In the genomic region with DNA sequence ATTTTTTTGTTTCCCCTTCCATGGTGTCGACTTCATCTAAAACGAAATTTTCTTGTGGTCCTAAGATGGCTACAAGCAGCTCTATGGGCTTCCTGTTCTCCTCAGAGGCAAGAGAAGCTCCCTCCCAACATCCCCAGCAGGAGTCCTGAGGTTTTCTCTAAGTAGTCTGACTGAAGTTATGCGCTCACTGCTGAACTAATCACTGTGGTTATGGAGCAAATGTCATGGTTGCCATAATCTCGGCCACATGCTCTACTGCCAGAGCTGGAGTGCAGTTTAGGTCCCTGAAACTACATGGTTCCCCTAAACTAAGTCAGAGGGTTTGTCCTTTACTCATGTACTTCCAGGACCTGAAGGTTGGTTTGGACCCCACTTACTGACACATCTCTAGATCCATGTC, we compare ENCODE assay signal across 18 cellular contexts.
DNase-seq lines count a peak whose midpoint lies in the region; ATAC-seq, FAIRE-seq and TF ChIP-seq lines count a peak whose summit lies in the region.
"Had no signal": no experiment of that assay in that cellular context is flagged by ENCODE, and none has a peak within 500 bp of the region (broad histone marks: within the 10 kb centered on the region; RNA-seq: fewer than 3 reads in every experiment).

No MANE protein-coding gene starts in this region.

- H3K9me3 ChIP-seq in astrocyte (ENCODE audit: insufficient read depth, low read depth, low read length) = no peaks in the 10 kb centered on the region
- no peaks in the 10 kb centered on the region for H3K9me3 ChIP-seq in keratinocyte (ENCODE audit: control insufficient read depth, low read depth, low read length)
- H3K9me3 ChIP-seq: right lobe of liver had no signal

- TF ChIP-seq CTCF in astrocyte (IDR thresholded peaks at IDR 0.05; ENCODE audit: insufficient read depth, low read depth, low read length) = no peak
- TF ChIP-seq CTCF in keratinocyte (optimal IDR thresholded peaks at IDR 0.05 in 1 of 3, IDR thresholded peaks at IDR 0.05 in 1 of 3, conservative IDR thresholded peaks at IDR 0.05 in 1 of 3; ENCODE audit: extremely low read depth in 1 of 3, insufficient read depth in 2 of 3, low read length in 3 of 3) = no peak
- no peak for TF ChIP-seq CTCF in GM10266 (IDR thresholded peaks at IDR 0.05; ENCODE audit: control insufficient read depth, insufficient read depth, low read depth, missing control alignments)

- no peak overlapping the region for H3K4me3 Mint-ChIP-seq in astrocyte (ENCODE audit: unreplicated experiment)
- H3K4me3 Mint-ChIP-seq: activated naive CD8-positive, alpha-beta T cell treated with anti-CD3 and anti-CD28 coated beads for 36 hours had no signal

- H3K4me2 ChIP-seq in astrocyte (ENCODE audit: low read length) (peak overlapping the region; percentile 57), keratinocyte (ENCODE audit: control insufficient read depth, extremely low read depth, insufficient read depth, low read depth, low read length) (peak overlapping the region; percentile 29)

- H3K79me2 ChIP-seq in astrocyte (ENCODE audit: insufficient read depth, low read length) (no peaks in the 10 kb centered on the region), keratinocyte (ENCODE audit: control insufficient read depth, insufficient read depth, low read length) (no peaks in the 10 kb centered on the region)

- H3K27ac Mint-ChIP-seq in astrocyte (ENCODE audit: unreplicated experiment) = peak overlapping the region; percentile 97
- H3K27ac Mint-ChIP-seq: activated naive CD8-positive, alpha-beta T cell treated with anti-CD3 and anti-CD28 coated beads for 36 hours had no signal

- H3K36me3 ChIP-seq in astrocyte (ENCODE audit: insufficient read depth, low read length) (no peaks in the 10 kb centered on the region), keratinocyte (ENCODE audit: control insufficient read depth in 2 of 2, extremely low read depth in 1 of 2, insufficient read depth in 2 of 2, low read length in 2 of 2) (no peaks in the 10 kb centered on the region)
- H3K36me3 ChIP-seq: right lobe of liver had no signal

- FAIRE-seq in astrocyte (lab: Jason Lieb, UNC) = peak; percentile 70
- peak; percentile 78 for FAIRE-seq in keratinocyte (lab: Jason Lieb, UNC)

- no peak for ATAC-seq in Right ventricle myocardium superior (ENCODE audit: poor library complexity)
- ATAC-seq: right lobe of liver had no signal

- intact Hi-C loops in Right ventricle myocardium superior (cut with DNase I) = loop anchor here (10.0 kb wide), 1 partner anchor 249 kb away; no protein-coding TSS in a partner anchor

- peaks cover 19% of the 10 kb centered on the region for H3K4me1 ChIP-seq in astrocyte (ENCODE audit: insufficient read depth, low read length)
- peaks cover 14% of the 10 kb centered on the region for H3K4me1 ChIP-seq in keratinocyte (ENCODE audit: control insufficient read depth, extremely low read depth, insufficient read depth, low read length)
- H3K4me1 ChIP-seq: right lobe of liver had no signal

- peak overlapping the region; percentile 95 for H3K27ac ChIP-seq in astrocyte (ENCODE audit: low read depth, low read length)
- peak overlapping the region; percentile 61 for H3K27ac ChIP-seq in keratinocyte (ENCODE audit: control insufficient read depth, insufficient read depth, low read length)
- H3K27ac ChIP-seq: right lobe of liver had no signal

- H3K27me3 ChIP-seq in astrocyte (ENCODE audit: insufficient read depth, low read length) (no peaks in the 10 kb centered on the region), keratinocyte (ENCODE audit: control insufficient read depth, extremely low read depth, insufficient read depth, low read length) (no peaks in the 10 kb centered on the region)
- H3K27me3 ChIP-seq: right lobe of liver had no signal

- peaks cover 42% of the 10 kb centered on the region for H3K4me1 Mint-ChIP-seq in astrocyte (ENCODE audit: low read depth, unreplicated experiment)
- H3K4me1 Mint-ChIP-seq: activated naive CD8-positive, alpha-beta T cell treated with anti-CD3 and anti-CD28 coated beads for 36 hours had no signal

- peak overlapping the region; percentile 73 for H3K9ac ChIP-seq in astrocyte (ENCODE audit: low read length)
- H3K9ac ChIP-seq in keratinocyte (ENCODE audit: control insufficient read depth, extremely low read depth, insufficient read depth, low read length) = no peak overlapping the region

- H3K27me3 Mint-ChIP-seq in astrocyte (ENCODE audit: low read depth, unreplicated experiment) = no peaks in the 10 kb centered on the region

- peaks cover 4% of the 10 kb centered on the region for H3K36me3 Mint-ChIP-seq in astrocyte (ENCODE audit: low read depth, unreplicated experiment)
- H3K36me3 Mint-ChIP-seq: activated naive CD8-positive, alpha-beta T cell treated with anti-CD3 and anti-CD28 coated beads for 36 hours had no signal

- no peaks in the 10 kb centered on the region for H3K9me1 ChIP-seq in keratinocyte (ENCODE audit: control insufficient read depth, extremely low read depth, insufficient read depth, low read length)

- peaks cover 6% of the 10 kb centered on the region for H3K9me3 Mint-ChIP-seq in astrocyte (ENCODE audit: unreplicated experiment)
- H3K9me3 Mint-ChIP-seq: activated naive CD8-positive, alpha-beta T cell treated with anti-CD3 and anti-CD28 coated beads for 36 hours had no signal

- H4K20me1 ChIP-seq in astrocyte (ENCODE audit: insufficient read depth, low read length) (no peaks in the 10 kb centered on the region), keratinocyte (ENCODE audit: control insufficient read depth, extremely low read depth, insufficient read depth, low read length) (no peaks in the 10 kb centered on the region)

- H3K4me3 ChIP-seq in astrocyte (ENCODE audit: insufficient read depth, low read depth, low read length) (no peak overlapping the region), keratinocyte (ENCODE audit: control insufficient read depth in 2 of 3, extremely low read depth in 1 of 3, insufficient read depth in 2 of 3, low read depth in 1 of 3, low read length in 3 of 3) (no peak overlapping the region)
- H3K4me3 ChIP-seq: right lobe of liver had no signal

- H2AFZ ChIP-seq in astrocyte (ENCODE audit: low read depth, low read length) = peak overlapping the region; percentile 2
- H2AFZ ChIP-seq in keratinocyte (ENCODE audit: control insufficient read depth, low read length) = peak overlapping the region; percentile 24

- DNase-seq in A172 (ENCODE audit: low spot score) (peak; percentile 77), HT1080 (ENCODE audit: low read depth) (peak; percentile 57), astrocyte (ENCODE audit: low read depth) (peak; percentile 80), keratinocyte (ENCODE audit: low read depth, low spot score) (no peak), Right ventricle myocardium superior (no peak), GM10266 (ENCODE audit: extremely low spot score) (no peak), NCI-H82 (lab: John Stamatoyannopoulos, UW) (no peak), mucosa of gallbladder (ENCODE audit: low spot score) (no peak)
- DNase-seq: activated CD4-positive, alpha-beta T cell treated with anti-CD3 and anti-CD28 coated beads for 48 hours; activated naive CD8-positive, alpha-beta T cell treated with anti-CD3 and anti-CD28 coated beads for 36 hours; activated T-cell treated with anti-CD3 and anti-CD28 coated beads for 4 hours; erythroblast; GOT3; hypothalamus; NCI-H1417 treated with DMSO at 0.1 percent for 48 hours; NCI-H446; right lobe of liver; stimulated activated CD4-positive, alpha-beta T cell treated with anti-CD3 and anti-CD28 coated beads, Interleukin-4, amount 100 ng/mL, for 4 hours had no signal

- dilution Hi-C loops in keratinocyte (cut with MboI; ENCODE audit: extremely low pct_ligation_motif_present, low sequenced_read_pairs) = no loop called here

Comparison
In these comparisons a context has a peak if more than half of its experiments do, and no peak if none do; other contexts are left out.
1. DNase-seq: peak in A172 (single experiment), HT1080 (single experiment) and astrocyte (single experiment); none in keratinocyte (single experiment), Right ventricle myocardium superior (single experiment), GM10266 (single experiment), NCI-H82 (single experiment) and mucosa of gallbladder (single experiment).